21 cellular contexts compared by ENCODE assay signal in genomic region chr10:13608246-13608853, GRCh38. TPM values are rescaled to one million over a fixed set of nuclear protein-coding genes. Genes with fewer than 3 reads are reported as not detected.
DNase-seq lines count a peak whose midpoint lies in the region; TF ChIP-seq lines count a peak whose summit lies in the region.
"Had no signal": no experiment of that assay in that cellular context is flagged by ENCODE, and none has a peak within 500 bp of the region (broad histone marks: within the 10 kb centered on the region; RNA-seq: fewer than 3 reads in every experiment).

No MANE protein-coding gene starts in this region.

- H3K4me3 ChIP-seq in suprapubic skin (no peak overlapping the region), lower leg skin (ENCODE audit: low read depth, poor library complexity, severe bottlenecking) (no peak overlapping the region)
- H3K4me3 ChIP-seq: BLaER1, mucosa of descending colon, SK-N-MC had no signal

- H3K27me3 ChIP-seq in suprapubic skin: no peaks in the 10 kb centered on the region
- H3K27me3 ChIP-seq: BLaER1 had no signal

- intact Hi-C loops in lower leg skin (cut with DNase I; ENCODE audit: low total_unique reads): no loop called here

- 68% methylated on average over 8 of the region's 8 CpGs for WGBS in suprapubic skin
- 73 to 80% methylated on average over 8 of the region's 8 CpGs for WGBS in lower leg skin, 2 donors

- H3K27ac ChIP-seq in cingulate gyrus (ENCODE audit: low read depth, low read length) (peak overlapping the region; percentile 20), suprapubic skin (peak overlapping the region; percentile 6)
- H3K27ac ChIP-seq: BLaER1, epithelial cell of prostate, HL-60, parathyroid adenoma, SK-N-MC had no signal

- TF ChIP-seq EP300 in suprapubic skin (IDR thresholded peaks at IDR 0.05): no peak

- TF ChIP-seq POLR2A in suprapubic skin (IDR thresholded peaks at IDR 0.05): no peak
- no peak for TF ChIP-seq POLR2A in lower leg skin (IDR thresholded peaks at IDR 0.05)

- H3K36me3 ChIP-seq in suprapubic skin: peaks cover 74% of the 10 kb centered on the region

- no peaks in the 10 kb centered on the region for H3K9me3 ChIP-seq in suprapubic skin
- H3K9me3 ChIP-seq: BLaER1, mucosa of descending colon had no signal

- TF ChIP-seq CTCF in suprapubic skin (IDR thresholded peaks at IDR 0.05): no peak
- TF ChIP-seq CTCF in lower leg skin (IDR thresholded peaks at IDR 0.05): no peak

- peak; percentile 94 for DNase-seq in LHCN-M2 (ENCODE audit: low read depth)
- peak; percentile 97 for DNase-seq in myocyte (ENCODE audit: low read depth)
- DNase-seq in suprapubic skin (ENCODE audit: low spot score in 2 of 2): no peak
- no peak for DNase-seq in lower leg skin (ENCODE audit: low spot score in 2 of 2)
- no peak for DNase-seq in stimulated activated CD4-positive, alpha-beta T cell treated with anti-CD3 and anti-CD28 coated beads, Interleukin-4, amount 100 ng/mL, for 1 hour
- no peak for DNase-seq in glomerular visceral epithelial cell (ENCODE audit: extremely low spot score)
- DNase-seq: activated CD4-positive, alpha-beta T cell treated with anti-CD3 and anti-CD28 coated beads, Interleukin-2, amount 50 U/mL, for 4 hours; activated T-cell treated with anti-CD3 and anti-CD28 coated beads, Interleukin-2, amount 50 U/mL, for 24 hours; cerebellar nuclear complex; DMS79 treated with DMSO at 0.1 percent for 48 hours; Karpas-422; kidney; mucosa of descending colon; NCI-H1436; NCI-H446 had no signal

- H3K4me1 ChIP-seq in suprapubic skin: peaks cover 3% of the 10 kb centered on the region
- H3K4me1 ChIP-seq: BLaER1, parathyroid adenoma had no signal

RNA-seq across cellular contexts. Expression of gene PRPF18, which starts 21.6 kb away (rescaled TPM):
- total RNA-seq in LHCN-M2 (2014; rRNA removed) (32.6 and 33.1 TPM in 2 replicates), myocyte (36.5 and 43.5 TPM in 2 replicates), suprapubic skin (10 to 100 TPM; 21.8 to 44.0 (median 25.7) TPM), lower leg skin (10 to 100 TPM; 24.4 to 31.7 (median 29.6) TPM)
- polyA plus RNA-seq in LHCN-M2 (2012): 10.0 TPM
- 11.7 TPM for polyA plus RNA-seq in myocyte (2012)

Comparison
In these comparisons a context has a peak if more than half of its experiments do, and no peak if none do; other contexts are left out.
1. DNase-seq: peak in LHCN-M2 (single experiment) and myocyte (single experiment); none in suprapubic skin (0 of 2), lower leg skin (0 of 2), stimulated activated CD4-positive, alpha-beta T cell treated with anti-CD3 and anti-CD28 coated beads, Interleukin-4, amount 100 ng/mL, for 1 hour (single experiment) and glomerular visceral epithelial cell (single experiment).